In genomic region chr9:129381481-129381957, GRCh38 we compare ENCODE assay signal across 1 cellular context.
A peak's percentile ranks its signal among the peaks of the same experiment; 100 is the strongest.
TF ChIP-seq lines count a peak whose summit lies in the region.

No MANE protein-coding gene starts in this region.

TF ChIP-seq in H1, 55 proteins besides CTCF, POLR2A, EP300 and RAD21:
- TF ChIP-seq MAX (IDR thresholded peaks at IDR 0.05) (0 out of 2 replicates have a peak, but pooled peaks have one; percentile 38), POU5F1 (IDR thresholded peaks at IDR 0.05; ENCODE audit: low read depth, low read length) (no peak), HDAC6 (IDR thresholded peaks at IDR 0.05; ENCODE audit: low read depth, low read length) (no peak)
